Comparison of ENCODE assay signal across 11 cellular contexts in genomic region chr10:43679509-43679908, GRCh38. TPM values are rescaled to one million over a fixed set of nuclear protein-coding genes. Genes with fewer than 3 reads are reported as not detected.
DNase-seq lines count a peak whose midpoint lies in the region; ATAC-seq, FAIRE-seq and TF ChIP-seq lines count a peak whose summit lies in the region.
"Had no signal": no experiment of that assay in that cellular context is flagged by ENCODE, and none has a peak within 500 bp of the region (broad histone marks: within the 10 kb centered on the region; RNA-seq: fewer than 3 reads in every experiment).

No MANE protein-coding gene starts in this region.

- H3K4me1 Mint-ChIP-seq in astrocyte (ENCODE audit: low read depth, unreplicated experiment): peaks cover 12% of the 10 kb centered on the region

- H3K4me3 ChIP-seq in astrocyte (ENCODE audit: insufficient read depth, low read depth, low read length): no peak overlapping the region

- no peaks in the 10 kb centered on the region for H3K79me2 ChIP-seq in astrocyte (ENCODE audit: insufficient read depth, low read length)

- TF ChIP-seq POLR2A in H54 (IDR thresholded peaks at IDR 0.05; ENCODE audit: low read depth, low read length): no peak

- no peaks in the 10 kb centered on the region for H3K36me3 ChIP-seq in astrocyte (ENCODE audit: insufficient read depth, low read length)

- peaks cover 5% of the 10 kb centered on the region for H3K27me3 Mint-ChIP-seq in astrocyte (ENCODE audit: low read depth, unreplicated experiment)

- H3K27ac ChIP-seq in astrocyte (ENCODE audit: low read depth, low read length): no peak overlapping the region

- peaks cover 4% of the 10 kb centered on the region for H3K9me3 ChIP-seq in astrocyte (ENCODE audit: insufficient read depth, low read depth, low read length)

- no peak overlapping the region for H3K27ac Mint-ChIP-seq in astrocyte (ENCODE audit: unreplicated experiment)
- H3K27ac Mint-ChIP-seq: HFFc6 had no signal

- no peaks in the 10 kb centered on the region for H4K20me1 ChIP-seq in astrocyte (ENCODE audit: insufficient read depth, low read length)

- H3K9ac ChIP-seq in astrocyte (ENCODE audit: low read length): no peak overlapping the region

- peaks cover 7% of the 10 kb centered on the region for H3K9me3 Mint-ChIP-seq in astrocyte (ENCODE audit: unreplicated experiment)

- H3K27me3 ChIP-seq in astrocyte (ENCODE audit: insufficient read depth, low read length): no peaks in the 10 kb centered on the region

- ATAC-seq in left ventricle myocardium superior (peak; percentile 90), HG02973 (IDR thresholded peaks at IDR 0.05; ENCODE audit: unreplicated experiment) (no peak)
- ATAC-seq: activated CD4-positive, CD25-positive, alpha-beta regulatory T cell treated with anti-CD3 and anti-CD28 coated beads, Interleukin-2, amount 50 U/mL, for 24 hours had no signal

- H3K4me2 ChIP-seq in astrocyte (ENCODE audit: low read length): no peak overlapping the region

- no peak for FAIRE-seq in astrocyte (lab: Jason Lieb, UNC)
- no peak for FAIRE-seq in H54 (lab: Jason Lieb, UNC)

- intact Hi-C loops in left ventricle myocardium superior (cut with micrococcal nuclease): no loop called here

- DNase-seq in G401 (ENCODE audit: low spot score) (peak; percentile 93), astrocyte (ENCODE audit: low read depth) (peak; percentile 25), left ventricle myocardium superior (peak; percentile 87), renal cortical epithelial cell (ENCODE audit: low read depth) (peak; percentile 50), GM20000 (ENCODE audit: low spot score) (no peak), H54 (ENCODE audit: insufficient read length, low spot score) (no peak)
- no peak for DNase-seq in stimulated activated CD4-positive, alpha-beta T cell treated with anti-CD3 and anti-CD28 coated beads, Interleukin-1b, Interleukin-23, amount 100 ng/mL, for 48 hours
- DNase-seq: HFFc6, NCI-H526 had no signal

- no peak overlapping the region for H2AFZ ChIP-seq in astrocyte (ENCODE audit: low read depth, low read length)

- in situ Hi-C loops in G401 (cut with HindIII; ENCODE audit: low sequenced_read_pairs): no loop called here

- no peak overlapping the region for H3K4me3 Mint-ChIP-seq in astrocyte (ENCODE audit: unreplicated experiment)
- H3K4me3 Mint-ChIP-seq: HFFc6 had no signal

- TF ChIP-seq CTCF in astrocyte (IDR thresholded peaks at IDR 0.05; ENCODE audit: insufficient read depth, low read depth, low read length) (no peak), GM20000 (IDR thresholded peaks at IDR 0.05; ENCODE audit: extremely low read depth, missing control alignments) (no peak)

- no peaks in the 10 kb centered on the region for H3K36me3 Mint-ChIP-seq in astrocyte (ENCODE audit: low read depth, unreplicated experiment)

- no peaks in the 10 kb centered on the region for H3K4me1 ChIP-seq in astrocyte (ENCODE audit: insufficient read depth, low read length)

RNA-seq across cellular contexts. Expression of gene ZNF32, which starts 30.8 kb away (rescaled TPM):
- 15.9 and 22.9 TPM in 2 replicates for total RNA-seq in G401 (2014; rRNA removed; shearing (Covaris generic))
- total RNA-seq in astrocyte (19.2 and 19.7 TPM in 2 replicates), left ventricle myocardium superior (47.1 TPM), renal cortical epithelial cell (28.7 and 37.4 TPM in 2 replicates)

Comparison
In these comparisons a context has a peak if more than half of its experiments do, and no peak if none do; other contexts are left out.
1. DNase-seq: peak in G401 (single experiment), astrocyte (single experiment), left ventricle myocardium superior (single experiment) and renal cortical epithelial cell (single experiment); none in GM20000 (single experiment), H54 (single experiment) and stimulated activated CD4-positive, alpha-beta T cell treated with anti-CD3 and anti-CD28 coated beads, Interleukin-1b, Interleukin-23, amount 100 ng/mL, for 48 hours (single experiment).